ENCODE assay signal across 1 cellular context in the genomic region with DNA sequence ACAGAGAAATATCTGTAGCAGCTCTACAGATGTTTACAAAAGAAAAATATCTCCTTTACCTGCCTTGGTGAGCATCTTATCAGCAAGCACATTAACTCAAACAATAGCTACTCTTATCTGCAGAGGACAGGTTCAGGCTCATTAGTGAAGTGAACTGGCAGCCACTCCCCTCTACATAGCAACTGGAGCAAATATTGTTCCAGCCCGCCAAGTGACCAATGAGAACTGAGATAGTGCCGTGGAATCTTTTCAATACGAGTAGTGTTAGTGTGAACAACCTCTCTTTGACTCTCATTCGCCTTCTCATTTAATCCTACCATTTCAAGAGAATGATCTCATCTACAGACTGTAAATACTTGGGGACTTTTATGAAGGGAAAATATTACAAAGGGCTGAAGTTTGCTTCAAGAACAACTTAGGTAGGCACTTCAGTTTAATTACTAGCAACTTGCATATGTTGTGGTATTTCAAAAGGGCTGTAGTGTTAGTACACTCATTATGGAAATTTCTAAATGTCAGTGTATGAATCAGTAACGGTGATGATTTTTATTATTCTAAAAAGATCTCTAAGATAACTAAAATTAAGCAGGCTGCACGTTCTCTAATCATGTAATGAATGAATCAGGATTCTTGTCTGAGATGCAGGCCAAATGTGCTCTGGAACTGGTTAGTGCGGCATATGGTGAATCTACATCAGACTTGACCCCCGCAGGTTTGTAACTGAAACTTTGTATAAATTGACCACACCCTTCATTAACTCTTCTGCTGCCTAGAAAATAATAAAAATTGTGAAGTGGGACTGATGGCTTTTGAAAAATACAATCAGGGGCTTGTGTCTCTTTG.
TF ChIP-seq lines count a peak whose summit lies in the region.

No MANE protein-coding gene starts in this region.

TF ChIP-seq in GM23338, 12 proteins besides CTCF, POLR2A, EP300 and RAD21 (continued from another document):
- TF ChIP-seq, protein P1, sequence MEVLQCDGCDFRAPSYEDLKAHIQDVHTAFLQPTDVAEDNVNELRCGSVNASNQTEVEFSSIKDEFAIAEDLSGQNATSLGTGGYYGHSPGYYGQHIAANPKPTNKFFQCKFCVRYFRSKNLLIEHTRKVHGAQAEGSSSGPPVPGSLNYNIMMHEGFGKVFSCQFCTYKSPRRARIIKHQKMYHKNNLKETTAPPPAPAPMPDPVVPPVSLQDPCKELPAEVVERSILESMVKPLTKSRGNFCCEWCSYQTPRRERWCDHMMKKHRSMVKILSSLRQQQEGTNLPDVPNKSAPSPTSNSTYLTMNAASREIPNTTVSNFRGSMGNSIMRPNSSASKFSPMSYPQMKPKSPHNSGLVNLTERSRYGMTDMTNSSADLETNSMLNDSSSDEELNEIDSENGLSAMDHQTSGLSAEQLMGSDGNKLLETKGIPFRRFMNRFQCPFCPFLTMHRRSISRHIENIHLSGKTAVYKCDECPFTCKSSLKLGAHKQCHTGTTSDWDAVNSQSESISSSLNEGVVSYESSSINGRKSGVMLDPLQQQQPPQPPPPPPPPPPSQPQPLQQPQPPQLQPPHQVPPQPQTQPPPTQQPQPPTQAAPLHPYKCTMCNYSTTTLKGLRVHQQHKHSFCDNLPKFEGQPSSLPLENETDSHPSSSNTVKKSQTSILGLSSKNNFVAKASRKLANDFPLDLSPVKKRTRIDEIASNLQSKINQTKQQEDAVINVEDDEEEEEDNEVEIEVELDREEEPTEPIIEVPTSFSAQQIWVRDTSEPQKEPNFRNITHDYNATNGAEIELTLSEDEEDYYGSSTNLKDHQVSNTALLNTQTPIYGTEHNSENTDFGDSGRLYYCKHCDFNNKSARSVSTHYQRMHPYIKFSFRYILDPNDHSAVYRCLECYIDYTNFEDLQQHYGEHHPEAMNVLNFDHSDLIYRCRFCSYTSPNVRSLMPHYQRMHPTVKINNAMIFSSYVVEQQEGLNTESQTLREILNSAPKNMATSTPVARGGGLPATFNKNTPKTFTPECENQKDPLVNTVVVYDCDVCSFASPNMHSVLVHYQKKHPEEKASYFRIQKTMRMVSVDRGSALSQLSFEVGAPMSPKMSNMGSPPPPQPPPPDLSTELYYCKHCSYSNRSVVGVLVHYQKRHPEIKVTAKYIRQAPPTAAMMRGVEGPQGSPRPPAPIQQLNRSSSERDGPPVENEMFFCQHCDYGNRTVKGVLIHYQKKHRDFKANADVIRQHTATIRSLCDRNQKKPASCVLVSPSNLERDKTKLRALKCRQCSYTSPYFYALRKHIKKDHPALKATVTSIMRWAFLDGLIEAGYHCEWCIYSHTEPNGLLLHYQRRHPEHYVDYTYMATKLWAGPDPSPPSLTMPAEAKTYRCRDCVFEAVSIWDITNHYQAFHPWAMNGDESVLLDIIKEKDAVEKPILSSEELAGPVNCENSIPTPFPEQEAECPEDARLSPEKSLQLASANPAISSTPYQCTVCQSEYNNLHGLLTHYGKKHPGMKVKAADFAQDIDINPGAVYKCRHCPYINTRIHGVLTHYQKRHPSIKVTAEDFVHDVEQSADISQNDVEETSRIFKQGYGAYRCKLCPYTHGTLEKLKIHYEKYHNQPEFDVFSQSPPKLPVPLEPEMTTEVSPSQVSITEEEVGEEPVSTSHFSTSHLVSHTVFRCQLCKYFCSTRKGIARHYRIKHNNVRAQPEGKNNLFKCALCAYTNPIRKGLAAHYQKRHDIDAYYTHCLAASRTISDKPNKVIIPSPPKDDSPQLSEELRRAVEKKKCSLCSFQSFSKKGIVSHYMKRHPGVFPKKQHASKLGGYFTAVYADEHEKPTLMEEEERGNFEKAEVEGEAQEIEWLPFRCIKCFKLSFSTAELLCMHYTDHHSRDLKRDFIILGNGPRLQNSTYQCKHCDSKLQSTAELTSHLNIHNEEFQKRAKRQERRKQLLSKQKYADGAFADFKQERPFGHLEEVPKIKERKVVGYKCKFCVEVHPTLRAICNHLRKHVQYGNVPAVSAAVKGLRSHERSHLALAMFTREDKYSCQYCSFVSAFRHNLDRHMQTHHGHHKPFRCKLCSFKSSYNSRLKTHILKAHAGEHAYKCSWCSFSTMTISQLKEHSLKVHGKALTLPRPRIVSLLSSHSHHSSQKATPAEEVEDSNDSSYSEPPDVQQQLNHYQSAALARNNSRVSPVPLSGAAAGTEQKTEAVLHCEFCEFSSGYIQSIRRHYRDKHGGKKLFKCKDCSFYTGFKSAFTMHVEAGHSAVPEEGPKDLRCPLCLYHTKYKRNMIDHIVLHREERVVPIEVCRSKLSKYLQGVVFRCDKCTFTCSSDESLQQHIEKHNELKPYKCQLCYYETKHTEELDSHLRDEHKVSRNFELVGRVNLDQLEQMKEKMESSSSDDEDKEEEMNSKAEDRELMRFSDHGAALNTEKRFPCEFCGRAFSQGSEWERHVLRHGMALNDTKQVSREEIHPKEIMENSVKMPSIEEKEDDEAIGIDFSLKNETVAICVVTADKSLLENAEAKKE (CRISPR knock-in tag; IDR thresholded peaks at IDR 0.05): no peak
- TF ChIP-seq STAT1 (IDR thresholded peaks at IDR 0.05; ENCODE audit: unreplicated experiment) (no peak), POLR2AphosphoS5 (IDR thresholded peaks at IDR 0.05; ENCODE audit: low read depth) (no peak), EZH2 (IDR thresholded peaks at IDR 0.05; ENCODE audit: low read depth, unreplicated experiment) (no peak), NANOG (IDR thresholded peaks at IDR 0.05; ENCODE audit: borderline replicate concordance) (no peak), EZH2phosphoT487 (IDR thresholded peaks at IDR 0.05; ENCODE audit: unreplicated experiment) (no peak), CREB1 (CRISPR knock-in tag; IDR thresholded peaks at IDR 0.05; ENCODE audit: low read depth) (no peak), ZNF114 (CRISPR knock-in tag; IDR thresholded peaks at IDR 0.05) (no peak), ZNF331 (CRISPR knock-in tag; IDR thresholded peaks at IDR 0.05; ENCODE audit: low read depth) (no peak)
